ENCODE assay signal across 9 cellular contexts in the genomic region with DNA sequence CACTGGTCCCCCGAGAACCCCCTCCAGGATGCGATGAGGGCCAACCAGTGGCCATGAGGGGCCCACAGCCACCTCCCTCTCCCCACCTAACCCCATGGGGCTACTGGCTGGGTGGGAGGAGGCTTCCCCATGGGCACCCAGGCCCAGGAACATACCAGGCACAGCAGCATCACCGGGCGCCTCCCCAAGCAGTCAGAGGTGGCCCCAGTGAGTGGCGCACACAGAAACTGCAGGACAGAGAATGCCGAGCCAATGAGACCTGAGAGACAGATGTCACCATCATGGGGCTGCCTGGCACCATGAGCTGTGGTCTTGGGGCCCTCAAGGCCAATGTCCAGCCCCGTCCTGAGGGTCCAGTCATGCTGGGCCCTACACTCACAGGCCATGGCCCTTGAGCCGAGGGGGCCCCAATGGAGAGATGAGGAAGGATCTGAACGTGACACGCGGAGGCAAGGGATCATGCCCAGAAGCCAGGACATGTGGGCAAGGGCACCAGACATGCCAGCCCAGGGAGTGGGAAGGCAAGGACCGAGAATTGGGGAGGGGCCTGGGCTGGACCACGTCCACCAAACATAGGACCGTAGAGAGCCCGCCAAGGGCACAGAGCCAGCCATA. TPM values are rescaled to one million over a fixed set of nuclear protein-coding genes. Genes with fewer than 3 reads are reported as not detected.
DNase-seq lines count a peak whose midpoint lies in the region; ATAC-seq, FAIRE-seq and TF ChIP-seq lines count a peak whose summit lies in the region.
"Had no signal": no experiment of that assay in that cellular context is flagged by ENCODE, and none has a peak within 500 bp of the region (broad histone marks: within the 10 kb centered on the region; RNA-seq: fewer than 3 reads in every experiment).

No MANE protein-coding gene starts in this region.

- H3K23me2 ChIP-seq in H1 (ENCODE audit: low read depth, low read length) = peaks cover 15% of the 10 kb centered on the region

- peak overlapping the region; percentile 84 for H3K4me2 ChIP-seq in DOHH2 (ENCODE audit: low read length)
- H3K4me2 ChIP-seq in H1 (ENCODE audit: insufficient read depth in 1 of 2, low read depth in 2 of 2, low read length in 2 of 2) = peak overlapping the region; percentile 68 to 69; a peak in 3 of 4 replicates
- peak overlapping the region; percentile 81 for H3K4me2 ChIP-seq in trophoblast cell (ENCODE audit: low read length)

- no peak overlapping the region for H3K23ac ChIP-seq in H1 (ENCODE audit: insufficient read length)
- H3K23ac ChIP-seq in trophoblast cell (ENCODE audit: low read length) = no peak overlapping the region

- 92% methylated on average over 15 of the region's 15 CpGs; no CpG with 5 or more reads in 1 of the 2 experiments for WGBS in H1 (ENCODE audit: extremely low coverage in 1 of 2, insufficient coverage in 1 of 2, insufficient read length in 1 of 2, insufficient replicate concordance in 2 of 2, low coverage in 1 of 2, low lambda C conversion rate in 2 of 2, missing lambda C conversion rate in 1 of 2), 2 experiments
- WGBS in trophoblast cell (ENCODE audit: extremely low coverage, insufficient coverage, insufficient read length) = no CpG with 5 or more reads among the region's 15 CpGs

- H3K27ac ChIP-seq in DOHH2 (ENCODE audit: low read depth, low read length) (no peak overlapping the region), Peyer's patch (peak overlapping the region; percentile 84 to 89 (median 85)), H1 (ENCODE audit: low read depth, low read length) (no peak overlapping the region), trophoblast cell (ENCODE audit: low read depth, low read length) (no peak overlapping the region)

- no peak overlapping the region for H2BK20ac ChIP-seq in H1 (ENCODE audit: low read length)

- H3K14ac ChIP-seq in H1 (ENCODE audit: insufficient read length) (no peak overlapping the region), trophoblast cell (ENCODE audit: low read length) (no peak overlapping the region)

- H4K20me1 ChIP-seq in DOHH2 (ENCODE audit: control insufficient read depth, insufficient read depth, low read depth, low read length) = no peaks in the 10 kb centered on the region
- H4K20me1 ChIP-seq in H1 (replicated peaks in 1 of 2; ENCODE audit: control insufficient read depth in 1 of 2, insufficient read depth in 2 of 2, low read length in 2 of 2) = peaks cover 8 to 27% of the 10 kb centered on the region in 2 experiments

- TF ChIP-seq POLR2A in Peyer's patch (IDR thresholded peaks at IDR 0.05) (no peak), H1 (IDR thresholded peaks at IDR 0.05; ENCODE audit: control extremely low read depth in 1 of 2, low read depth in 2 of 2, low read length in 2 of 2) (no peak)

- H2BK5ac ChIP-seq in H1 (ENCODE audit: low read depth, low read length) = no peak overlapping the region; the same call in 1 of the 2 replicates
- H2BK5ac ChIP-seq in trophoblast cell (ENCODE audit: low read depth, low read length, poor library complexity) = no peak overlapping the region

- H3K9me2 ChIP-seq in DOHH2 (replicated peaks; ENCODE audit: control insufficient read depth, low read length) = no peaks in the 10 kb centered on the region

- H2AFZ ChIP-seq in H1 (ENCODE audit: low read length) (no peak overlapping the region), trophoblast cell (ENCODE audit: insufficient read depth, low read length, poor library complexity) (no peak overlapping the region)

- H2BK12ac ChIP-seq in H1 (ENCODE audit: low read depth, low read length) (no peak overlapping the region), trophoblast cell (ENCODE audit: low read length) (no peak overlapping the region)

- POLR2A ChIA-PET in H1 (lab: Charles Lee; ENCODE audit: partially characterized antibody) = interaction anchor here (2.0 kb wide), 1 partner anchor 10 kb away, joined by 5 read pairs; no protein-coding TSS in a partner anchor

- DNase-seq in Peyer's patch (peak in 2 of 3 donors; percentile 55 to 62), H1 (ENCODE audit: low read depth in 1 of 2, low spot score in 2 of 2) (no peak), trophoblast cell (no peak), NCI-H146 (lab: John Stamatoyannopoulos, UW) (no peak)

- no peak overlapping the region for H4K91ac ChIP-seq in H1 (replicated peaks; ENCODE audit: insufficient read length, low read length)
- H4K91ac ChIP-seq in trophoblast cell (ENCODE audit: low read depth, low read length) = no peak overlapping the region

- H3K36me3 ChIP-seq in DOHH2 (ENCODE audit: control insufficient read depth, low read length) (peaks cover 58% of the 10 kb centered on the region), Peyer's patch (peaks cover 0 to 39% (median 0%) of the 10 kb centered on the region in 3 donors), H1 (ENCODE audit: control insufficient read depth in 2 of 4, insufficient read depth in 4 of 4, low read length in 3 of 4) (peaks cover 5 to 33% (median 18%) of the 10 kb centered on the region in 4 experiments), trophoblast cell (ENCODE audit: control insufficient read depth in 1 of 2, insufficient read depth in 2 of 2, low read length in 2 of 2) (peaks cover 52 to 54% of the 10 kb centered on the region in 2 experiments)

- no peaks in the 10 kb centered on the region for H3K9me3 ChIP-seq in DOHH2 (ENCODE audit: control insufficient read depth, insufficient read depth, low read length)
- no peaks in the 10 kb centered on the region for H3K9me3 ChIP-seq in Peyer's patch
- no peaks in the 10 kb centered on the region for H3K9me3 ChIP-seq in H1 (ENCODE audit: insufficient read depth in 2 of 2, low read depth in 1 of 2, low read length in 1 of 2)
- H3K9me3 ChIP-seq in trophoblast cell (ENCODE audit: insufficient read depth, low read depth, low read length) = peaks cover 3% of the 10 kb centered on the region

- H3K79me1 ChIP-seq in H1 (ENCODE audit: low read depth, low read length) (peaks cover 9% of the 10 kb centered on the region), trophoblast cell (ENCODE audit: low read length) (peaks cover 4% of the 10 kb centered on the region)

- peak overlapping the region; percentile 6 for H4K12ac ChIP-seq in trophoblast cell (ENCODE audit: low read depth, low read length)

- H4K8ac ChIP-seq in H1 (ENCODE audit: extremely low read depth, insufficient read depth, low read length) (no peak overlapping the region), trophoblast cell (ENCODE audit: low read depth, low read length) (no peak overlapping the region)

- no peak overlapping the region for H3K4ac ChIP-seq in H1 (replicated peaks; ENCODE audit: insufficient read length, low read depth, low read length)
- no peak overlapping the region for H3K4ac ChIP-seq in trophoblast cell (ENCODE audit: low read depth, low read length)

- H4K5ac ChIP-seq in H1 (ENCODE audit: insufficient read length, low read depth, low read length) = no peak overlapping the region

- CTCF ChIA-PET in H1 (lab: Charles Lee; ENCODE audit: partially characterized antibody) = interaction anchor here (0.5 to 2.3 kb wide), 4 partner anchors 9 to 304 kb away, joined by 3 to 5 read pairs (median 4); no protein-coding TSS in a partner anchor

- FAIRE-seq in H1 (lab: Jason Lieb, UNC) = no peak
- FAIRE-seq: islet of Langerhans had no signal

- H3K4me1 ChIP-seq in DOHH2 (ENCODE audit: control insufficient read depth, low read length) = peaks cover 57% of the 10 kb centered on the region
- H3K4me1 ChIP-seq in Peyer's patch = peaks cover 0 to 48% (median 35%) of the 10 kb centered on the region in 4 donors
- H3K4me1 ChIP-seq in H1 (replicated peaks in 1 of 4; ENCODE audit: control insufficient read depth in 3 of 4, insufficient read depth in 4 of 4, low read length in 3 of 4) = peaks cover 0 to 14% (median 7%) of the 10 kb centered on the region in 4 experiments; a peak in 6 of 7 replicates
- peaks cover 14 to 25% of the 10 kb centered on the region in 2 experiments for H3K4me1 ChIP-seq in trophoblast cell (ENCODE audit: control insufficient read depth in 1 of 2, insufficient read depth in 2 of 2, low read length in 2 of 2)

- ATAC-seq in GM18519 (IDR thresholded peaks at IDR 0.05; ENCODE audit: low FRiP score, unreplicated experiment) (no peak), HG03097 (IDR thresholded peaks at IDR 0.05; ENCODE audit: low FRiP score, unreplicated experiment) (no peak), GM18868 (IDR thresholded peaks at IDR 0.05; ENCODE audit: unreplicated experiment) (no peak)

- no peak for TF ChIP-seq EP300 in H1 (IDR thresholded peaks at IDR 0.05; ENCODE audit: borderline replicate concordance in 1 of 2, low read depth in 2 of 2, low read length in 2 of 2)

- TF ChIP-seq CTCF in DOHH2 (IDR thresholded peaks at IDR 0.05; ENCODE audit: low read depth, low read length, poor library complexity, severe bottlenecking) (no peak), Peyer's patch (IDR thresholded peaks at IDR 0.05) (no peak), H1 (IDR thresholded peaks at IDR 0.05; ENCODE audit: control extremely low read depth in 1 of 3, insufficient read depth in 1 of 3, low read depth in 1 of 3, low read length in 3 of 3) (no peak)

- H2AK5ac ChIP-seq in H1 (ENCODE audit: low read depth, low read length) = no peak overlapping the region
- H2AK5ac ChIP-seq in trophoblast cell (ENCODE audit: low read length) = no peak overlapping the region

- H3K56ac ChIP-seq in H1 (replicated peaks; ENCODE audit: insufficient read length, low read depth, low read length) = no peak overlapping the region

- no peak overlapping the region for H3K9ac ChIP-seq in H1 (replicated peaks in 1 of 4; ENCODE audit: extremely low read depth in 1 of 4, low read depth in 3 of 4, low read length in 3 of 4)
- H3K9ac ChIP-seq in trophoblast cell (ENCODE audit: low read length) = no peak overlapping the region

- H3K4me3 ChIP-seq in DOHH2 (ENCODE audit: low read length) (peak overlapping the region; percentile 76), Peyer's patch (peak overlapping the region; percentile 65 to 77 (median 74)), H1 (ENCODE audit: extremely low read depth in 1 of 4, insufficient read depth in 2 of 4, low read depth in 3 of 4, low read length in 4 of 4) (peak overlapping the region in 2 of 4 experiments; percentile 70 to 83; a peak in 4 of 8 replicates), trophoblast cell (ENCODE audit: low read depth, low read length) (no peak overlapping the region)

- no peak overlapping the region for H2BK15ac ChIP-seq in H1 (ENCODE audit: low read length)

- TF ChIP-seq RAD21 in H1 (IDR thresholded peaks at IDR 0.05 in 1 of 2, conservative IDR thresholded peaks at IDR 0.05 in 1 of 2; ENCODE audit: low read depth in 2 of 2, low read length in 2 of 2) = no peak

- H3K27me3 ChIP-seq in DOHH2 (ENCODE audit: control insufficient read depth, low read length) (no peaks in the 10 kb centered on the region), Peyer's patch (no peaks in the 10 kb centered on the region), H1 (replicated peaks in 1 of 4; ENCODE audit: control insufficient read depth in 3 of 4, extremely low read depth in 1 of 4, insufficient read depth in 3 of 4, low read length in 3 of 4) (no peaks in the 10 kb centered on the region), trophoblast cell (ENCODE audit: insufficient read depth, low read length) (no peaks in the 10 kb centered on the region)

- H3F3A ChIP-seq in DOHH2 (ENCODE audit: control insufficient read depth, insufficient read depth) = peaks cover 18% of the 10 kb centered on the region

- H3K79me2 ChIP-seq in DOHH2 (ENCODE audit: control insufficient read depth, low read length) (peaks cover 36% of the 10 kb centered on the region), H1 (ENCODE audit: control insufficient read depth in 1 of 2, insufficient read depth in 2 of 2, low read length in 2 of 2) (peaks cover 0 to 19% of the 10 kb centered on the region in 2 experiments; a peak in 2 of 4 replicates), trophoblast cell (ENCODE audit: control insufficient read depth, insufficient read depth, low read length, poor library complexity) (peaks cover 7% of the 10 kb centered on the region)

- H2BK120ac ChIP-seq in H1 (replicated peaks; ENCODE audit: low read depth, low read length) (no peak overlapping the region), trophoblast cell (ENCODE audit: insufficient read depth, low read length, poor library complexity) (no peak overlapping the region)

- H3K18ac ChIP-seq in H1 (ENCODE audit: extremely low read depth, low read length) (no peak overlapping the region), trophoblast cell (ENCODE audit: low read length) (no peak overlapping the region)

RNA-seq across cellular contexts. Expression of a gene that starts 30.1 kb away (rescaled TPM):
- total RNA-seq in Peyer's patch = 10 to 100 TPM; 13.0 to 76.7 (median 18.6) TPM
- 44.4 and 45.3 TPM in 2 replicates for total RNA-seq in H1 (2021; fragmentation: NEBNext Ultra II Directional; extraction: Animal tissue kit (Norgen Biotek cat#: 25700))
- 8.6 TPM in 2 replicates for polyA plus RNA-seq in H1 (2011; rRNA removed)
- 9.5 TPM for polyA plus RNA-seq in H1 (2011; cell fraction: cytosol; rRNA removed)
- polyA plus RNA-seq in H1 (2011; cell fraction: nucleus; rRNA removed) = 13.1 TPM
- polyA plus RNA-seq in H1 (2012, experiment 1 of 2) = 32.1 to 38.1 TPM (median 36.6 TPM) in 4 replicates
- polyA plus RNA-seq in H1 (2012, experiment 2 of 2) = 15.3 TPM
- 44.3 TPM for polyA plus RNA-seq in H1 (2013, experiment 1 of 2)
- polyA plus RNA-seq in H1 (2013, experiment 2 of 2) = 41.2 TPM
- 8.9 and 9.4 TPM in 2 replicates for polyA minus RNA-seq in H1 (2011; rRNA and poly(A)+ RNA removed)
- 19.7 TPM for polyA minus RNA-seq in H1 (2011; cell fraction: cytosol; rRNA and poly(A)+ RNA removed)
- 17.3 TPM for polyA minus RNA-seq in H1 (2011; cell fraction: nucleus; rRNA and poly(A)+ RNA removed)
- polyA plus RNA-seq in trophoblast cell (2013) = 30.9 and 32.6 TPM in 2 replicates

RNA-seq across cellular contexts. Expression of a gene that starts 30.3 kb away (rescaled TPM):
- total RNA-seq in Peyer's patch = 10 to 100 TPM in 1 of 4 donors, 1 to 10 TPM in 2, under 1 TPM in 1; 0.95 to 17.3 (median 1.5) TPM
- 1.8 and 2.1 TPM in 2 replicates for total RNA-seq in H1 (2021; fragmentation: NEBNext Ultra II Directional; extraction: Animal tissue kit (Norgen Biotek cat#: 25700))
- 0.69 and 0.77 TPM in 2 replicates for polyA plus RNA-seq in H1 (2011; rRNA removed)
- 1.2 TPM for polyA plus RNA-seq in H1 (2011; cell fraction: cytosol; rRNA removed)
- polyA plus RNA-seq in H1 (2011; cell fraction: nucleus; rRNA removed) = 1.0 TPM
- 0.85 to 1.4 TPM (median 1.1 TPM) in 4 replicates for polyA plus RNA-seq in H1 (2012, experiment 1 of 2)
- polyA plus RNA-seq in H1 (2012, experiment 2 of 2) = 0.50 TPM
- polyA plus RNA-seq in H1 (2013, experiment 1 of 2) = 1.6 TPM
- polyA plus RNA-seq in H1 (2013, experiment 2 of 2) = 1.4 TPM
- 1.1 TPM in 2 replicates for polyA minus RNA-seq in H1 (2011; rRNA and poly(A)+ RNA removed)
- polyA minus RNA-seq in H1 (2011; cell fraction: cytosol; rRNA and poly(A)+ RNA removed) = 0.73 TPM
- polyA minus RNA-seq in H1 (2011; cell fraction: nucleus; rRNA and poly(A)+ RNA removed) = 1.9 TPM
- 1.5 and 1.6 TPM in 2 replicates for polyA plus RNA-seq in trophoblast cell (2013)

Comparison
In these comparisons a context has a peak if more than half of its experiments do, and no peak if none do; other contexts are left out.
1. H3K27ac ChIP-seq: peak in Peyer's patch (4 of 4); none in DOHH2 (single experiment), H1 (single experiment) and trophoblast cell (single experiment).
2. DNase-seq: peak in Peyer's patch (2 of 3); none in H1 (0 of 2), trophoblast cell (0 of 2) and NCI-H146 (single experiment).
3. Peak in every context shown above with its lines, with median percentiles within 50 percentile points of each other: H3K4me2 ChIP-seq.